In the genomic region with DNA sequence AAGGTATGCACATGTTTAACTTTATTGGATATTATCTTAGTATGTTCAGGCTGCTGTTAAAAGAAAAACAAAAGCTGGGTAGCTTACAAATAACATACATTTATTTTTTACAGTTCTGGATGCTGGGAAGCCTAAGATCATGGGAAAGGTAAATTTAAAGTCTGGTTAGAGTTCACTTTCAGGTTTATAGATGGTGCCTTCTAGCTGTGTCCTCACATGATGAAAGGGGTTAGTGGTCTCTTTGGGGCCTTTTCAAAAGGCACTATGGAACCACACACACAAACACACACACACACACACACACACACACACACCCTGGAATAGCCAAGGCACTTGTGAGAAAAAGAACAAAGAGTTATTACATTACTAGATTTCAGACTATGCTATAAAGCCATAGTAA, we compare ENCODE assay signal across 10 cellular contexts.
DNase-seq lines count a peak whose midpoint lies in the region; ATAC-seq, FAIRE-seq and TF ChIP-seq lines count a peak whose summit lies in the region.
"Had no signal": no experiment of that assay in that cellular context is flagged by ENCODE, and none has a peak within 500 bp of the region (broad histone marks: within the 10 kb centered on the region; RNA-seq: fewer than 3 reads in every experiment).

No MANE protein-coding gene starts in this region.

- no peak for TF ChIP-seq POLR2A in endothelial cell of umbilical vein (IDR thresholded peaks at IDR 0.05; ENCODE audit: low read depth, low read length)

- POLR2A ChIA-PET in endothelial cell of umbilical vein (lab: Charles Lee) = no interaction called here

- TSS peak; percentile 98 for BruUV-seq in endothelial cell of umbilical vein (replicated peaks; lab: Mats Ljungman, UMichigan)

- no peak overlapping the region for H3K27ac Mint-ChIP-seq in activated CD4-positive, alpha-beta T cell treated with anti-CD3 and anti-CD28 coated beads, Interleukin-2, amount 10 ng/mL, durations not matched to agents 24 days and 14 days

- H3K4me1 ChIP-seq in SJSA1 (replicated peaks) (peaks cover 22% of the 10 kb centered on the region), endothelial cell of umbilical vein (ENCODE audit: control insufficient read depth, extremely low read depth, insufficient read depth, low read length) (peaks cover 4% of the 10 kb centered on the region), skeletal muscle satellite cell (ENCODE audit: control insufficient read depth, insufficient read depth, low read length) (peaks cover 13% of the 10 kb centered on the region), kidney (ENCODE audit: control insufficient read depth in 1 of 2, insufficient read depth in 1 of 2, low read depth in 1 of 2, low read length in 2 of 2) (no peaks in the 10 kb centered on the region)
- H3K4me1 ChIP-seq: right lobe of liver, transverse colon had no signal

- H4K20me1 ChIP-seq in endothelial cell of umbilical vein (replicated peaks; ENCODE audit: control insufficient read depth, extremely low read depth, insufficient read depth, low read length) = no peaks in the 10 kb centered on the region

- ATAC-seq in HG02840 (IDR thresholded peaks at IDR 0.05; ENCODE audit: low FRiP score, unreplicated experiment) = no peak

- peaks cover 1% of the 10 kb centered on the region for H3K27me3 Mint-ChIP-seq in activated CD4-positive, alpha-beta T cell treated with anti-CD3 and anti-CD28 coated beads, Interleukin-2, amount 10 ng/mL, durations not matched to agents 24 days and 14 days

- H3K9me3 ChIP-seq in SJSA1 (replicated peaks) (no peaks in the 10 kb centered on the region; the same call in 1 of the 2 replicates), endothelial cell of umbilical vein (replicated peaks; ENCODE audit: control insufficient read depth, insufficient read depth, low read length) (no peaks in the 10 kb centered on the region), skeletal muscle satellite cell (replicated peaks; ENCODE audit: low read length) (no peaks in the 10 kb centered on the region), kidney (ENCODE audit: control insufficient read depth in 1 of 2, low read length in 2 of 2) (no peaks in the 10 kb centered on the region)
- H3K9me3 ChIP-seq: right lobe of liver, transverse colon had no signal

- peak overlapping the region; percentile 72 for H3K4me2 ChIP-seq in endothelial cell of umbilical vein (ENCODE audit: insufficient read depth, low read length)
- peak overlapping the region; percentile 68 for H3K4me2 ChIP-seq in skeletal muscle satellite cell (ENCODE audit: low read length)

- dilution Hi-C loops in endothelial cell of umbilical vein (cut with MboI; ENCODE audit: extremely low pct_ligation_motif_present, low sequenced_read_pairs) = no loop called here

- FAIRE-seq in endothelial cell of umbilical vein (lab: Jason Lieb, UNC) (no peak), GM19239 (lab: Jason Lieb, UNC) (no peak), kidney (lab: Jason Lieb, UNC) (no peak)

- H3K9me3 Mint-ChIP-seq in activated CD4-positive, alpha-beta T cell treated with anti-CD3 and anti-CD28 coated beads, Interleukin-2, amount 10 ng/mL, durations not matched to agents 24 days and 14 days = no peaks in the 10 kb centered on the region

- H3K27ac ChIP-seq in SJSA1 = peak overlapping the region; percentile 98
- peak overlapping the region; percentile 82 for H3K27ac ChIP-seq in endothelial cell of umbilical vein (ENCODE audit: insufficient read depth, low read depth, low read length)
- no peak overlapping the region for H3K27ac ChIP-seq in kidney (ENCODE audit: low read depth in 2 of 2, low read length in 2 of 2)
- H3K27ac ChIP-seq: right lobe of liver, transverse colon had no signal

- no peaks in the 10 kb centered on the region for H3K27me3 ChIP-seq in SJSA1 (replicated peaks)
- no peaks in the 10 kb centered on the region for H3K27me3 ChIP-seq in endothelial cell of umbilical vein (ENCODE audit: control insufficient read depth in 2 of 2, insufficient read depth in 2 of 2, low read length in 2 of 2)
- no peaks in the 10 kb centered on the region for H3K27me3 ChIP-seq in skeletal muscle satellite cell (ENCODE audit: control insufficient read depth, insufficient read depth, low read length)
- H3K27me3 ChIP-seq: right lobe of liver, transverse colon had no signal

- CTCF ChIA-PET in endothelial cell of umbilical vein (lab: Charles Lee) = interaction anchor here (1.1 to 1.3 kb wide), 2 partner anchors 254 to 1957 kb away, joined by 3 to 5 read pairs; no protein-coding TSS in a partner anchor

- no peaks in the 10 kb centered on the region for H3K79me2 ChIP-seq in endothelial cell of umbilical vein (ENCODE audit: control insufficient read depth, insufficient read depth, low read length)

- H3K9ac ChIP-seq in endothelial cell of umbilical vein (replicated peaks; ENCODE audit: extremely low read depth, insufficient read depth, low read length) (peak overlapping the region; percentile 74), skeletal muscle satellite cell (ENCODE audit: low read depth, low read length) (peak overlapping the region; percentile 82), kidney (ENCODE audit: low read length in 2 of 2) (no peak overlapping the region)

- H3K36me3 Mint-ChIP-seq in activated CD4-positive, alpha-beta T cell treated with anti-CD3 and anti-CD28 coated beads, Interleukin-2, amount 10 ng/mL, durations not matched to agents 24 days and 14 days (ENCODE audit: low read depth) = no peaks in the 10 kb centered on the region

- peak overlapping the region; percentile 23 for H3K4me3 ChIP-seq in SJSA1
- H3K4me3 ChIP-seq in endothelial cell of umbilical vein (replicated peaks in 1 of 3; ENCODE audit: insufficient read depth in 1 of 3, low read depth in 1 of 3, low read length in 3 of 3) = peak overlapping the region in 1 of 3 experiments; percentile 34
- H3K4me3 ChIP-seq in skeletal muscle satellite cell (ENCODE audit: low read length) = peak overlapping the region; percentile 41
- H3K4me3 ChIP-seq in kidney (ENCODE audit: low read length in 2 of 2) = no peak overlapping the region
- H3K4me3 ChIP-seq: right lobe of liver had no signal

- no peak for TF ChIP-seq CTCF in endothelial cell of umbilical vein (IDR thresholded peaks at IDR 0.05; ENCODE audit: extremely low read depth in 1 of 2, insufficient read depth in 1 of 2, low read depth in 1 of 2, low read length in 2 of 2)
- no peak for TF ChIP-seq CTCF in kidney (IDR thresholded peaks at IDR 0.05; ENCODE audit: borderline replicate concordance, extremely low read depth, insufficient read depth)

- H3K4me3 Mint-ChIP-seq in activated CD4-positive, alpha-beta T cell treated with anti-CD3 and anti-CD28 coated beads, Interleukin-2, amount 10 ng/mL, durations not matched to agents 24 days and 14 days = peak overlapping the region; percentile 15

- H2AFZ ChIP-seq in endothelial cell of umbilical vein (ENCODE audit: low read depth, low read length) = peak overlapping the region; percentile 39

- intact Hi-C loops in activated CD4-positive, alpha-beta T cell treated with anti-CD3 and anti-CD28 coated beads, Interleukin-2, amount 10 ng/mL, durations not matched to agents 24 days and 14 days (cut with micrococcal nuclease) = loop anchor here (1.0 to 5.0 kb wide), 2 partner anchors 135 to 156 kb away; no protein-coding TSS in a partner anchor
- intact Hi-C loops in endothelial cell of umbilical vein (cut with micrococcal nuclease) (loop anchor here (1.0 to 10.0 kb wide), 3 partner anchors 125 to 1952 kb away; partner anchors contain the start of gene CITED2), kidney (cut with DNase I) (no loop called here)

- no peaks in the 10 kb centered on the region for H3K36me3 ChIP-seq in SJSA1
- no peaks in the 10 kb centered on the region for H3K36me3 ChIP-seq in endothelial cell of umbilical vein (ENCODE audit: control insufficient read depth in 2 of 2, extremely low read depth in 1 of 2, insufficient read depth in 2 of 2, low read length in 2 of 2)
- H3K36me3 ChIP-seq in skeletal muscle satellite cell (ENCODE audit: insufficient read depth, low read length) = no peaks in the 10 kb centered on the region
- no peaks in the 10 kb centered on the region for H3K36me3 ChIP-seq in kidney (ENCODE audit: control insufficient read depth in 1 of 2, insufficient read depth in 2 of 2, low read length in 2 of 2)
- H3K36me3 ChIP-seq: right lobe of liver, transverse colon had no signal

- H3K9me1 ChIP-seq in endothelial cell of umbilical vein (replicated peaks; ENCODE audit: control insufficient read depth, extremely low read depth, insufficient read depth, low read length) = no peaks in the 10 kb centered on the region

- peaks cover 9% of the 10 kb centered on the region for H3K4me1 Mint-ChIP-seq in activated CD4-positive, alpha-beta T cell treated with anti-CD3 and anti-CD28 coated beads, Interleukin-2, amount 10 ng/mL, durations not matched to agents 24 days and 14 days

- DNase-seq in activated CD4-positive, alpha-beta T cell treated with anti-CD3 and anti-CD28 coated beads, Interleukin-2, amount 10 ng/mL, durations not matched to agents 24 days and 14 days = no peak
- no peak for DNase-seq in activated CD4-positive, alpha-beta T cell treated with anti-CD3 and anti-CD28 coated beads, Interleukin-2, amount 50 U/mL, for 48 hours
- DNase-seq in SJSA1 (ENCODE audit: low read depth in 1 of 2, low spot score in 2 of 2) (no peak), endothelial cell of umbilical vein (ENCODE audit: low read depth, low spot score) (no peak), GM19239 (ENCODE audit: insufficient read length, low spot score) (no peak), kidney (no peak)
- DNase-seq: right lobe of liver, transverse colon had no signal

TF ChIP-seq in endothelial cell of umbilical vein, 7 proteins besides CTCF, POLR2A, EP300 and RAD21:
- TF ChIP-seq JUN (IDR thresholded peaks at IDR 0.05; ENCODE audit: borderline replicate concordance, insufficient read depth, insufficient read length, low read depth) = no peak
- TF ChIP-seq POLR2AphosphoS5 (IDR thresholded peaks at IDR 0.05; ENCODE audit: insufficient read depth, low read depth, low read length) = no peak
- TF ChIP-seq EZH2 (IDR thresholded peaks at IDR 0.05; ENCODE audit: borderline replicate concordance, low read depth, low read length, severe bottlenecking) = no peak
TF ChIP-seq in endothelial cell of umbilical vein: peak in this region for 0.

Comparison
In these comparisons a context has a peak if more than half of its experiments do, and no peak if none do; other contexts are left out.
1. H3K27ac ChIP-seq: peak in SJSA1 (single experiment) and endothelial cell of umbilical vein (single experiment); none in kidney (0 of 2).
2. H3K4me3 ChIP-seq: peak in SJSA1 (single experiment) and skeletal muscle satellite cell (single experiment); none in kidney (0 of 2).
3. H3K9ac ChIP-seq: peak in endothelial cell of umbilical vein (single experiment) and skeletal muscle satellite cell (single experiment); none in kidney (0 of 2).